In genomic region chr19:13906525-13906904, GRCh38 we compare ENCODE assay signal across 8 cellular contexts. TPM values are rescaled to one million over a fixed set of nuclear protein-coding genes. Genes with fewer than 3 reads are reported as not detected.
A peak's percentile ranks its signal among the peaks of the same experiment; 100 is the strongest.
DNase-seq lines count a peak whose midpoint lies in the region; ATAC-seq and FAIRE-seq lines count a peak whose summit lies in the region.

No MANE protein-coding gene starts in this region.

- H3K4me1 ChIP-seq in small intestine (ENCODE audit: control insufficient read depth in 2 of 2, insufficient read depth in 1 of 2, low read depth in 1 of 2, low read length in 1 of 2), result peaks cover 0 to 9% of the 10 kb centered on the region in 2 donors

- no peaks in the 10 kb centered on the region for H3K9me3 ChIP-seq in small intestine (ENCODE audit: control insufficient read depth, low read depth)

- H3K9me3 Mint-ChIP-seq in activated CD8-positive, alpha-beta memory T cell treated with anti-CD3 and anti-CD28 coated beads, Interleukin-2, amount 10 ng/mL, durations not matched to agents 7 days and 5 days (ENCODE audit: low read depth), result no peaks in the 10 kb centered on the region
- no peaks in the 10 kb centered on the region for H3K9me3 Mint-ChIP-seq in activated naive CD4-positive, alpha-beta T cell treated with anti-CD3 and anti-CD28 coated beads, Interleukin-2, amount 10 ng/mL, durations not matched to agents 7 days and 5 days

- no peaks in the 10 kb centered on the region for H3K27me3 Mint-ChIP-seq in activated CD8-positive, alpha-beta memory T cell treated with anti-CD3 and anti-CD28 coated beads, Interleukin-2, amount 10 ng/mL, durations not matched to agents 7 days and 5 days
- H3K27me3 Mint-ChIP-seq in activated naive CD4-positive, alpha-beta T cell treated with anti-CD3 and anti-CD28 coated beads, Interleukin-2, amount 10 ng/mL, durations not matched to agents 7 days and 5 days, result no peaks in the 10 kb centered on the region

- H3K4me1 Mint-ChIP-seq in activated CD8-positive, alpha-beta memory T cell treated with anti-CD3 and anti-CD28 coated beads, Interleukin-2, amount 10 ng/mL, durations not matched to agents 7 days and 5 days, result peaks cover 20% of the 10 kb centered on the region
- H3K4me1 Mint-ChIP-seq in activated naive CD4-positive, alpha-beta T cell treated with anti-CD3 and anti-CD28 coated beads, Interleukin-2, amount 10 ng/mL, durations not matched to agents 7 days and 5 days, result peaks cover 41% of the 10 kb centered on the region

- no peak for FAIRE-seq in small intestine (lab: Jason Lieb, UNC)

- peaks cover 11% of the 10 kb centered on the region for H3K36me3 Mint-ChIP-seq in activated CD8-positive, alpha-beta memory T cell treated with anti-CD3 and anti-CD28 coated beads, Interleukin-2, amount 10 ng/mL, durations not matched to agents 7 days and 5 days
- H3K36me3 Mint-ChIP-seq in activated naive CD4-positive, alpha-beta T cell treated with anti-CD3 and anti-CD28 coated beads, Interleukin-2, amount 10 ng/mL, durations not matched to agents 7 days and 5 days, result peaks cover 15% of the 10 kb centered on the region

- WGBS in small intestine, 3 donors, result 0 to 2% (median 1%) methylated on average over 5 to 12 of the region's 12 CpGs

- ATAC-seq in activated CD8-positive, alpha-beta memory T cell treated with anti-CD3 and anti-CD28 coated beads, Interleukin-2, amount 10 ng/mL, durations not matched to agents 7 days and 5 days, result peak; percentile 35
- ATAC-seq in left ventricle myocardium superior (peak; percentile 39), GM18520 (IDR thresholded peaks at IDR 0.05; ENCODE audit: unreplicated experiment) (no peak)

- CTCF ChIA-PET in activated CD8-positive, alpha-beta memory T cell treated with anti-CD3 and anti-CD28 coated beads, Interleukin-2, amount 10 ng/mL, durations not matched to agents 7 days and 5 days (lab: Charles Lee), result interaction anchor here (0.7 to 2.7 kb wide), 5 partner anchors 20 to 169 kb away, joined by 3 to 17 read pairs (median 3); partner anchors contain the start of gene MISP3
- CTCF ChIA-PET in activated naive CD4-positive, alpha-beta T cell treated with anti-CD3 and anti-CD28 coated beads, Interleukin-2, amount 10 ng/mL, durations not matched to agents 7 days and 5 days (lab: Charles Lee), result interaction anchor here (1.1 to 1.3 kb wide), 3 partner anchors 10 to 154 kb away, joined by 3 to 5 read pairs (median 3); no protein-coding TSS in a partner anchor

- peaks cover 0 to 5% of the 10 kb centered on the region in 2 donors for H3K36me3 ChIP-seq in small intestine (ENCODE audit: control insufficient read depth in 2 of 2, insufficient read depth in 2 of 2, low read length in 2 of 2)

- H3K4me3 Mint-ChIP-seq in activated CD8-positive, alpha-beta memory T cell treated with anti-CD3 and anti-CD28 coated beads, Interleukin-2, amount 10 ng/mL, durations not matched to agents 7 days and 5 days, result peak overlapping the region; percentile 80
- H3K4me3 Mint-ChIP-seq in activated naive CD4-positive, alpha-beta T cell treated with anti-CD3 and anti-CD28 coated beads, Interleukin-2, amount 10 ng/mL, durations not matched to agents 7 days and 5 days, result peak overlapping the region; percentile 83

- intact Hi-C loops in left ventricle myocardium superior (cut with micrococcal nuclease), result no loop called here

- H3K27me3 ChIP-seq in small intestine (ENCODE audit: control insufficient read depth in 2 of 2, insufficient read depth in 2 of 2, low read length in 2 of 2), result no peaks in the 10 kb centered on the region

- peak; percentile 54 for DNase-seq in activated CD8-positive, alpha-beta memory T cell treated with anti-CD3 and anti-CD28 coated beads, Interleukin-2, amount 10 ng/mL, durations not matched to agents 7 days and 5 days
- no peak for DNase-seq in activated CD8-positive, alpha-beta memory T cell treated with anti-CD3 and anti-CD28 coated beads for 24 hours
- DNase-seq in LoVo (ENCODE audit: low spot score), result peak; percentile 23
- peak; percentile 63 for DNase-seq in activated naive CD4-positive, alpha-beta T cell treated with anti-CD3 and anti-CD28 coated beads, Interleukin-2, amount 10 ng/mL, durations not matched to agents 7 days and 5 days
- peak; percentile 42 for DNase-seq in left ventricle myocardium superior
- DNase-seq in small intestine, result peak; percentile 82
- DNase-seq in cerebellar cortex (ENCODE audit: low spot score), result no peak

- H3K27ac ChIP-seq in small intestine (ENCODE audit: low read depth in 1 of 2, low read length in 1 of 2), result peak overlapping the region; percentile 97 to 98

- peak overlapping the region; percentile 43 for H3K27ac Mint-ChIP-seq in activated CD8-positive, alpha-beta memory T cell treated with anti-CD3 and anti-CD28 coated beads, Interleukin-2, amount 10 ng/mL, durations not matched to agents 7 days and 5 days
- H3K27ac Mint-ChIP-seq in activated naive CD4-positive, alpha-beta T cell treated with anti-CD3 and anti-CD28 coated beads, Interleukin-2, amount 10 ng/mL, durations not matched to agents 7 days and 5 days, result peak overlapping the region; percentile 65

- H3K4me3 ChIP-seq in small intestine (ENCODE audit: low read depth in 1 of 2, low read length in 2 of 2), result peak overlapping the region; percentile 85 to 95

RNA-seq across cellular contexts. Expression of gene CC2D1A, which starts 0.5 kb away (rescaled TPM):
- 10 to 100 TPM; 34.0 to 35.1 TPM for total RNA-seq in activated CD8-positive, alpha-beta memory T cell treated with anti-CD3 and anti-CD28 coated beads, Interleukin-2, amount 10 ng/mL, durations not matched to agents 7 days and 5 days
- 19.6 TPM for total RNA-seq in left ventricle myocardium superior
- 100 to 1,000 TPM in 2 of 3 donors, 10 to 100 TPM in 1; 66.5 to 199 (median 140) TPM for polyA plus RNA-seq in small intestine

RNA-seq across cellular contexts. Expression of gene BRME1, which starts 0.6 kb away (rescaled TPM):
- 1 to 10 TPM; 4.1 to 4.4 TPM for total RNA-seq in activated CD8-positive, alpha-beta memory T cell treated with anti-CD3 and anti-CD28 coated beads, Interleukin-2, amount 10 ng/mL, durations not matched to agents 7 days and 5 days
- 0.72 TPM for total RNA-seq in left ventricle myocardium superior
- 10 to 100 TPM in 2 of 3 donors, 1 to 10 TPM in 1; 8.6 to 67.1 (median 43.2) TPM for polyA plus RNA-seq in small intestine

RNA-seq across cellular contexts. Expression of gene NANOS3, which starts 29.6 kb away (rescaled TPM):
- 1 to 10 TPM; 1.1 to 2.8 TPM for total RNA-seq in activated CD8-positive, alpha-beta memory T cell treated with anti-CD3 and anti-CD28 coated beads, Interleukin-2, amount 10 ng/mL, durations not matched to agents 7 days and 5 days
- total RNA-seq in left ventricle myocardium superior, result 0.69 TPM
- polyA plus RNA-seq in small intestine, result under 1 TPM in 1 of 3 donors, not detected in 2; 0.45 TPM

RNA-seq across cellular contexts. Expression of gene PODNL1, which starts 31.7 kb away (rescaled TPM):
- total RNA-seq in activated CD8-positive, alpha-beta memory T cell treated with anti-CD3 and anti-CD28 coated beads, Interleukin-2, amount 10 ng/mL, durations not matched to agents 7 days and 5 days, result under 1 TPM; 0.29 to 0.47 TPM
- total RNA-seq in left ventricle myocardium superior, result 2.0 TPM
- polyA plus RNA-seq in small intestine, result 1 to 10 TPM in 1 of 3 donors, not detected in 2; 1.7 TPM

RNA-seq across cellular contexts. Expression of gene DCAF15, which starts 45.8 kb away (rescaled TPM):
- 10 to 100 TPM; 82.5 to 94.3 TPM for total RNA-seq in activated CD8-positive, alpha-beta memory T cell treated with anti-CD3 and anti-CD28 coated beads, Interleukin-2, amount 10 ng/mL, durations not matched to agents 7 days and 5 days
- total RNA-seq in left ventricle myocardium superior, result 18.2 TPM
- 10 to 100 TPM; 14.1 to 26.8 (median 17.7) TPM for polyA plus RNA-seq in small intestine

Comparison
In these comparisons a context has a peak if more than half of its experiments do, and no peak if none do; other contexts are left out.
1. DNase-seq: peak in activated CD8-positive, alpha-beta memory T cell treated with anti-CD3 and anti-CD28 coated beads, Interleukin-2, amount 10 ng/mL, durations not matched to agents 7 days and 5 days (single experiment), LoVo (single experiment), activated naive CD4-positive, alpha-beta T cell treated with anti-CD3 and anti-CD28 coated beads, Interleukin-2, amount 10 ng/mL, durations not matched to agents 7 days and 5 days (single experiment), left ventricle myocardium superior (single experiment) and small intestine (single experiment); none in activated CD8-positive, alpha-beta memory T cell treated with anti-CD3 and anti-CD28 coated beads for 24 hours (single experiment) and cerebellar cortex (single experiment).